Comparison of ENCODE assay signal across 1 cellular context in genomic region chr12:92503029-92503931, GRCh38.
A peak's percentile ranks its signal among the peaks of the same experiment; 100 is the strongest.
TF ChIP-seq lines count a peak whose summit lies in the region.

No MANE protein-coding gene starts in this region.

TF ChIP-seq in HepG2, 621 proteins besides CTCF, POLR2A, EP300 and RAD21 (continued from another document and continues in another):
- TF ChIP-seq, protein P1, sequence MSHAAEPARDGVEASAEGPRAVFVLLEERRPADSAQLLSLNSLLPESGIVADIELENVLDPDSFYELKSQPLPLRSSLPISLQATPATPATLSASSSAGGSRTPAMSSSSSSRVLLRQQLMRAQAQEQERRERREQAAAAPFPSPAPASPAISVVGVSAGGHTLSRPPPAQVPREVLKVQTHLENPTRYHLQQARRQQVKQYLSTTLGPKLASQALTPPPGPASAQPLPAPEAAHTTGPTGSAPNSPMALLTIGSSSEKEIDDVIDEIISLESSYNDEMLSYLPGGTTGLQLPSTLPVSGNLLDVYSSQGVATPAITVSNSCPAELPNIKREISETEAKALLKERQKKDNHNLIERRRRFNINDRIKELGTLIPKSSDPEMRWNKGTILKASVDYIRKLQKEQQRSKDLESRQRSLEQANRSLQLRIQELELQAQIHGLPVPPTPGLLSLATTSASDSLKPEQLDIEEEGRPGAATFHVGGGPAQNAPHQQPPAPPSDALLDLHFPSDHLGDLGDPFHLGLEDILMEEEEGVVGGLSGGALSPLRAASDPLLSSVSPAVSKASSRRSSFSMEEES (CRISPR knock-in tag; IDR thresholded peaks at IDR 0.05), result no peak; the same call in 1 of the 2 replicates
- TF ChIP-seq HIVEP1 (CRISPR knock-in tag; IDR thresholded peaks at IDR 0.05), result no peak
- TF ChIP-seq ZNF205 (CRISPR knock-in tag; IDR thresholded peaks at IDR 0.05), result 0 out of 2 replicates have a peak, but pooled peaks have one; percentile 28
- TF ChIP-seq, protein P2, sequence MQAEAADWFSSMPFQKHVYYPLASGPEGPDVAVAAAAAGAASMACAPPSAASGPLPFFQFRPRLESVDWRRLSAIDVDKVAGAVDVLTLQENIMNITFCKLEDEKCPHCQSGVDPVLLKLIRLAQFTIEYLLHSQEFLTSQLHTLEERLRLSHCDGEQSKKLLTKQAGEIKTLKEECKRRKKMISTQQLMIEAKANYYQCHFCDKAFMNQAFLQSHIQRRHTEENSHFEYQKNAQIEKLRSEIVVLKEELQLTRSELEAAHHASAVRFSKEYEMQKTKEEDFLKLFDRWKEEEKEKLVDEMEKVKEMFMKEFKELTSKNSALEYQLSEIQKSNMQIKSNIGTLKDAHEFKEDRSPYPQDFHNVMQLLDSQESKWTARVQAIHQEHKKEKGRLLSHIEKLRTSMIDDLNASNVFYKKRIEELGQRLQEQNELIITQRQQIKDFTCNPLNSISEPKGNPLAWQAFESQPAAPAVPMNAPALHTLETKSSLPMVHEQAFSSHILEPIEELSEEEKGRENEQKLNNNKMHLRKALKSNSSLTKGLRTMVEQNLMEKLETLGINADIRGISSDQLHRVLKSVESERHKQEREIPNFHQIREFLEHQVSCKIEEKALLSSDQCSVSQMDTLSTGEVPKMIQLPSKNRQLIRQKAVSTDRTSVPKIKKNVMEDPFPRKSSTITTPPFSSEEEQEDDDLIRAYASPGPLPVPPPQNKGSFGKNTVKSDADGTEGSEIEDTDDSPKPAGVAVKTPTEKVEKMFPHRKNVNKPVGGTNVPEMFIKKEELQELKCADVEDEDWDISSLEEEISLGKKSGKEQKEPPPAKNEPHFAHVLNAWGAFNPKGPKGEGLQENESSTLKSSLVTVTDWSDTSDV (CRISPR knock-in tag; IDR thresholded peaks at IDR 0.05), result no peak
- TF ChIP-seq ZFP90 (CRISPR knock-in tag; IDR thresholded peaks at IDR 0.05; ENCODE audit: borderline replicate concordance), result no peak
- TF ChIP-seq, protein P3, sequence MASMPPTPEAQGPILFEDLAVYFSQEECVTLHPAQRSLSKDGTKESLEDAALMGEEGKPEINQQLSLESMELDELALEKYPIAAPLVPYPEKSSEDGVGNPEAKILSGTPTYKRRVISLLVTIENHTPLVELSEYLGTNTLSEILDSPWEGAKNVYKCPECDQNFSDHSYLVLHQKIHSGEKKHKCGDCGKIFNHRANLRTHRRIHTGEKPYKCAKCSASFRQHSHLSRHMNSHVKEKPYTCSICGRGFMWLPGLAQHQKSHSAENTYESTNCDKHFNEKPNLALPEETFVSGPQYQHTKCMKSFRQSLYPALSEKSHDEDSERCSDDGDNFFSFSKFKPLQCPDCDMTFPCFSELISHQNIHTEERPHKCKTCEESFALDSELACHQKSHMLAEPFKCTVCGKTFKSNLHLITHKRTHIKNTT (CRISPR knock-in tag; IDR thresholded peaks at IDR 0.05), result no peak
- TF ChIP-seq ZNF713 (CRISPR knock-in tag; IDR thresholded peaks at IDR 0.05), result no peak
- TF ChIP-seq PRPF4 (IDR thresholded peaks at IDR 0.05; ENCODE audit: low read depth, low read length, poor library complexity, severe bottlenecking), result no peak
- TF ChIP-seq IRF1 (CRISPR knock-in tag; IDR thresholded peaks at IDR 0.05; ENCODE audit: low read depth), result no peak
- no peak for TF ChIP-seq SATB2 (CRISPR knock-in tag; IDR thresholded peaks at IDR 0.05)
- peak; percentile 57; the same call in 1 of the 2 replicates for TF ChIP-seq HMG20A (CRISPR knock-in tag; IDR thresholded peaks at IDR 0.05; ENCODE audit: borderline replicate concordance)
- TF ChIP-seq SIN3A (IDR thresholded peaks at IDR 0.05; ENCODE audit: borderline replicate concordance, low read depth, low read length), result no peak
- no peak for TF ChIP-seq TOPORS (CRISPR knock-in tag; IDR thresholded peaks at IDR 0.05)
- TF ChIP-seq, protein P4, sequence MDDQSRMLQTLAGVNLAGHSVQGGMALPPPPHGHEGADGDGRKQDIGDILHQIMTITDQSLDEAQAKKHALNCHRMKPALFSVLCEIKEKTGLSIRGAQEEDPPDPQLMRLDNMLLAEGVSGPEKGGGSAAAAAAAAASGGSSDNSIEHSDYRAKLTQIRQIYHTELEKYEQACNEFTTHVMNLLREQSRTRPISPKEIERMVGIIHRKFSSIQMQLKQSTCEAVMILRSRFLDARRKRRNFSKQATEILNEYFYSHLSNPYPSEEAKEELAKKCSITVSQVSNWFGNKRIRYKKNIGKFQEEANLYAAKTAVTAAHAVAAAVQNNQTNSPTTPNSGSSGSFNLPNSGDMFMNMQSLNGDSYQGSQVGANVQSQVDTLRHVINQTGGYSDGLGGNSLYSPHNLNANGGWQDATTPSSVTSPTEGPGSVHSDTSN (CRISPR knock-in tag; IDR thresholded peaks at IDR 0.05; ENCODE audit: borderline replicate concordance), result no peak
- TF ChIP-seq, protein P5, sequence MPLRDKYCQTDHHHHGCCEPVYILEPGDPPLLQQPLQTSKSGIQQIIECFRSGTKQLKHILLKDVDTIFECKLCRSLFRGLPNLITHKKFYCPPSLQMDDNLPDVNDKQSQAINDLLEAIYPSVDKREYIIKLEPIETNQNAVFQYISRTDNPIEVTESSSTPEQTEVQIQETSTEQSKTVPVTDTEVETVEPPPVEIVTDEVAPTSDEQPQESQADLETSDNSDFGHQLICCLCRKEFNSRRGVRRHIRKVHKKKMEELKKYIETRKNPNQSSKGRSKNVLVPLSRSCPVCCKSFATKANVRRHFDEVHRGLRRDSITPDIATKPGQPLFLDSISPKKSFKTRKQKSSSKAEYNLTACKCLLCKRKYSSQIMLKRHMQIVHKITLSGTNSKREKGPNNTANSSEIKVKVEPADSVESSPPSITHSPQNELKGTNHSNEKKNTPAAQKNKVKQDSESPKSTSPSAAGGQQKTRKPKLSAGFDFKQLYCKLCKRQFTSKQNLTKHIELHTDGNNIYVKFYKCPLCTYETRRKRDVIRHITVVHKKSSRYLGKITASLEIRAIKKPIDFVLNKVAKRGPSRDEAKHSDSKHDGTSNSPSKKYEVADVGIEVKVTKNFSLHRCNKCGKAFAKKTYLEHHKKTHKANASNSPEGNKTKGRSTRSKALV (CRISPR knock-in tag; IDR thresholded peaks at IDR 0.05), result no peak
- peak; percentile 31; the same call in 1 of the 2 replicates for TF ChIP-seq FOXK1 (CRISPR knock-in tag; IDR thresholded peaks at IDR 0.05; ENCODE audit: borderline replicate concordance, low read depth)
- TF ChIP-seq PPARG (CRISPR knock-in tag; conservative IDR thresholded peaks at IDR 0.05), result 0 out of 2 replicates have a peak, but pooled peaks have one; percentile 28
- no peak for TF ChIP-seq GABPB1 (CRISPR knock-in tag; IDR thresholded peaks at IDR 0.05)
- TF ChIP-seq DPF2 (CRISPR knock-in tag; IDR thresholded peaks at IDR 0.05; ENCODE audit: borderline replicate concordance, low read depth), result peak; percentile 19; the same call in 1 of the 2 replicates
- TF ChIP-seq ZNF382 (CRISPR knock-in tag; IDR thresholded peaks at IDR 0.05; ENCODE audit: borderline replicate concordance), result no peak
- TF ChIP-seq ZBTB3 (CRISPR knock-in tag; IDR thresholded peaks at IDR 0.05; ENCODE audit: borderline replicate concordance, low read depth), result peak; percentile 71; the same call in 1 of the 2 replicates
- TF ChIP-seq, protein P6, sequence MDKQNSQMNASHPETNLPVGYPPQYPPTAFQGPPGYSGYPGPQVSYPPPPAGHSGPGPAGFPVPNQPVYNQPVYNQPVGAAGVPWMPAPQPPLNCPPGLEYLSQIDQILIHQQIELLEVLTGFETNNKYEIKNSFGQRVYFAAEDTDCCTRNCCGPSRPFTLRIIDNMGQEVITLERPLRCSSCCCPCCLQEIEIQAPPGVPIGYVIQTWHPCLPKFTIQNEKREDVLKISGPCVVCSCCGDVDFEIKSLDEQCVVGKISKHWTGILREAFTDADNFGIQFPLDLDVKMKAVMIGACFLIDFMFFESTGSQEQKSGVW (CRISPR knock-in tag; IDR thresholded peaks at IDR 0.05; ENCODE audit: borderline replicate concordance), result no peak
- no peak for TF ChIP-seq BCLAF1 (IDR thresholded peaks at IDR 0.05)
- no peak for TF ChIP-seq SNRNP70 (IDR thresholded peaks at IDR 0.05; ENCODE audit: low read depth, low read length)
- TF ChIP-seq ZFY (CRISPR knock-in tag; IDR thresholded peaks at IDR 0.05), result no peak
- peak; percentile 47; the same call in 1 of the 2 replicates for TF ChIP-seq RXRB (CRISPR knock-in tag; IDR thresholded peaks at IDR 0.05; ENCODE audit: borderline replicate concordance)
- TF ChIP-seq, protein P7, sequence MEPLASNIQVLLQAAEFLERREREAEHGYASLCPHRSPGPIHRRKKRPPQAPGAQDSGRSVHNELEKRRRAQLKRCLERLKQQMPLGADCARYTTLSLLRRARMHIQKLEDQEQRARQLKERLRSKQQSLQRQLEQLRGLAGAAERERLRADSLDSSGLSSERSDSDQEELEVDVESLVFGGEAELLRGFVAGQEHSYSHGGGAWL (CRISPR knock-in tag; IDR thresholded peaks at IDR 0.05), result no peak
- TF ChIP-seq FOXP4 (CRISPR knock-in tag; IDR thresholded peaks at IDR 0.05), result peak; percentile 71
- TF ChIP-seq, protein P8, sequence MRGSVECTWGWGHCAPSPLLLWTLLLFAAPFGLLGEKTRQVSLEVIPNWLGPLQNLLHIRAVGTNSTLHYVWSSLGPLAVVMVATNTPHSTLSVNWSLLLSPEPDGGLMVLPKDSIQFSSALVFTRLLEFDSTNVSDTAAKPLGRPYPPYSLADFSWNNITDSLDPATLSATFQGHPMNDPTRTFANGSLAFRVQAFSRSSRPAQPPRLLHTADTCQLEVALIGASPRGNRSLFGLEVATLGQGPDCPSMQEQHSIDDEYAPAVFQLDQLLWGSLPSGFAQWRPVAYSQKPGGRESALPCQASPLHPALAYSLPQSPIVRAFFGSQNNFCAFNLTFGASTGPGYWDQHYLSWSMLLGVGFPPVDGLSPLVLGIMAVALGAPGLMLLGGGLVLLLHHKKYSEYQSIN (CRISPR knock-in tag; IDR thresholded peaks at IDR 0.05; ENCODE audit: borderline replicate concordance), result no peak
- no peak for TF ChIP-seq RBM39 (IDR thresholded peaks at IDR 0.05; ENCODE audit: low read depth, low read length, poor library complexity, severe bottlenecking)
- TF ChIP-seq, protein P9, sequence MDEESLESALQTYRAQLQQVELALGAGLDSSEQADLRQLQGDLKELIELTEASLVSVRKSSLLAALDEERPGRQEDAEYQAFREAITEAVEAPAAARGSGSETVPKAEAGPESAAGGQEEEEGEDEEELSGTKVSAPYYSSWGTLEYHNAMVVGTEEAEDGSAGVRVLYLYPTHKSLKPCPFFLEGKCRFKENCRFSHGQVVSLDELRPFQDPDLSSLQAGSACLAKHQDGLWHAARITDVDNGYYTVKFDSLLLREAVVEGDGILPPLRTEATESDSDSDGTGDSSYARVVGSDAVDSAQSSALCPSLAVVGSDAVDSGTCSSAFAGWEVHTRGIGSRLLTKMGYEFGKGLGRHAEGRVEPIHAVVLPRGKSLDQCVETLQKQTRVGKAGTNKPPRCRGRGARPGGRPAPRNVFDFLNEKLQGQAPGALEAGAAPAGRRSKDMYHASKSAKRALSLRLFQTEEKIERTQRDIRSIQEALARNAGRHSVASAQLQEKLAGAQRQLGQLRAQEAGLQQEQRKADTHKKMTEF (CRISPR knock-in tag; IDR thresholded peaks at IDR 0.05), result peak; percentile 63; the same call in 1 of the 2 replicates
- TF ChIP-seq THAP11 (CRISPR knock-in tag; IDR thresholded peaks at IDR 0.05), result peak; percentile 55; the same call in 1 of the 2 replicates
- TF ChIP-seq, protein P10, sequence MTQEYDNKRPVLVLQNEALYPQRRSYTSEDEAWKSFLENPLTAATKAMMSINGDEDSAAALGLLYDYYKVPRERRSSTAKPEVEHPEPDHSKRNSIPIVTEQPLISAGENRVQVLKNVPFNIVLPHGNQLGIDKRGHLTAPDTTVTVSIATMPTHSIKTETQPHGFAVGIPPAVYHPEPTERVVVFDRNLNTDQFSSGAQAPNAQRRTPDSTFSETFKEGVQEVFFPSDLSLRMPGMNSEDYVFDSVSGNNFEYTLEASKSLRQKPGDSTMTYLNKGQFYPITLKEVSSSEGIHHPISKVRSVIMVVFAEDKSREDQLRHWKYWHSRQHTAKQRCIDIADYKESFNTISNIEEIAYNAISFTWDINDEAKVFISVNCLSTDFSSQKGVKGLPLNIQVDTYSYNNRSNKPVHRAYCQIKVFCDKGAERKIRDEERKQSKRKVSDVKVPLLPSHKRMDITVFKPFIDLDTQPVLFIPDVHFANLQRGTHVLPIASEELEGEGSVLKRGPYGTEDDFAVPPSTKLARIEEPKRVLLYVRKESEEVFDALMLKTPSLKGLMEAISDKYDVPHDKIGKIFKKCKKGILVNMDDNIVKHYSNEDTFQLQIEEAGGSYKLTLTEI (CRISPR knock-in tag; conservative IDR thresholded peaks at IDR 0.05), result no peak
- no peak for TF ChIP-seq CENPX (CRISPR knock-in tag; IDR thresholded peaks at IDR 0.05)
- TF ChIP-seq FOSL1 (CRISPR knock-in tag; IDR thresholded peaks at IDR 0.05; ENCODE audit: borderline replicate concordance), result no peak
- no peak for TF ChIP-seq NAIF1 (CRISPR knock-in tag; IDR thresholded peaks at IDR 0.05; ENCODE audit: borderline replicate concordance)
